Comparison of ENCODE assay signal across 1 cellular context in the genomic region with DNA sequence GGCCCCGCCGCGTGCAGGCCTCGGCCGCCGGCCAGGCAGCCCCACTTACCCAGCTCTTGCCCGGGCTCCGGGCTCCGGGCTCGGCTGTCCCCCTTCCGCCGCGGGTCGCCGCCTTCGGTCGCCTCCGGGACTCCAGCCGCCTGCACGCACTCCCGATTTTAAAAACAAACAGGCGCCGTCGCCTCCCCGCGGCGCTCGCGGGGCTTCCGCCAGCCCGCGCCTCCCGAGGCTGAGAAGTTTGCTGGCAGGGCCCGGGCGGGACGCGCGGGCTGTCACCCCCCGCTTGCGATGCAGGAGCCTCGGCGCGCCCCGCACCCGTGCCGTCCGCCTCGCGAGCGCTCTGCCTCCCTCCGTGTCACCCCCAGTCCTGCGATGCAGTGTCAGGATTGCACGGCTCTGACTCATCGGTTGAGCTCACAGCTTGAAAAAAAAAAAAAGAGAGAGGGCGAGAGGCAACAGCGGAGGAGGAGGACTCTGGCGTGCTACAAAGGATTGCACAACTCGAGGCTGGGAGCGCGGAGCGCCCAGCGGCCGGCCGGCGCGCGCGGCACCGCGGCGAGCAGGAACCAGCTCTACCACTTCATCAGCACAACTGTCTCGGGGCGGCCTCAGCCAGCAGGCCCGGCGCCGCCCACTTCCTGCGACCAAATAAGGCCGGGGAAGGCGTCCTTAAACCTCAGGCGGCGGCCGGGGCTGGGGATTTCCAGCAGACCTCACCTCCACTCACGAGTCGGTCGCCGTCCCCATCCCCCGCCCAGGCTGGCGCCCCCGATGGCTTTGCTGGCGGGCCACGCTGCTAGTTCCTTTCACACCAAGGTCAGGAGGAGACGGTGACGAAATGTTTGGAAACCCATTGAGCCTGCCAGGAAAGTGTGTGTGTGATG.
TF ChIP-seq lines count a peak whose summit lies in the region.

No MANE protein-coding gene starts in this region.

TF ChIP-seq in GM12878, 131 proteins besides CTCF, POLR2A, EP300 and RAD21 (continued from another document and continues in another):
- TF ChIP-seq, protein P1, sequence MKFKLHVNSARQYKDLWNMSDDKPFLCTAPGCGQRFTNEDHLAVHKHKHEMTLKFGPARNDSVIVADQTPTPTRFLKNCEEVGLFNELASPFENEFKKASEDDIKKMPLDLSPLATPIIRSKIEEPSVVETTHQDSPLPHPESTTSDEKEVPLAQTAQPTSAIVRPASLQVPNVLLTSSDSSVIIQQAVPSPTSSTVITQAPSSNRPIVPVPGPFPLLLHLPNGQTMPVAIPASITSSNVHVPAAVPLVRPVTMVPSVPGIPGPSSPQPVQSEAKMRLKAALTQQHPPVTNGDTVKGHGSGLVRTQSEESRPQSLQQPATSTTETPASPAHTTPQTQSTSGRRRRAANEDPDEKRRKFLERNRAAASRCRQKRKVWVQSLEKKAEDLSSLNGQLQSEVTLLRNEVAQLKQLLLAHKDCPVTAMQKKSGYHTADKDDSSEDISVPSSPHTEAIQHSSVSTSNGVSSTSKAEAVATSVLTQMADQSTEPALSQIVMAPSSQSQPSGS (IDR thresholded peaks at IDR 0.05; ENCODE audit: low read length) = no peak
- TF ChIP-seq KLF5 (IDR thresholded peaks at IDR 0.05; ENCODE audit: partially characterized antibody) (peak; percentile 53), STAT1 (conservative IDR thresholded peaks at IDR 0.05) (no peak), POU2F2 (IDR thresholded peaks at IDR 0.05; ENCODE audit: borderline replicate concordance, low read depth, low read length) (peak; percentile 85), SUPT20H (IDR thresholded peaks at IDR 0.05; ENCODE audit: borderline replicate concordance, control insufficient read depth, low read depth, low read length) (no peak), NBN (IDR thresholded peaks at IDR 0.05) (peak; percentile 94; the same call in 1 of the 2 replicates), ZNF622 (IDR thresholded peaks at IDR 0.05) (no peak), RBBP5 (conservative IDR thresholded peaks at IDR 0.05) (no peak), PKNOX1 (IDR thresholded peaks at IDR 0.05) (peak; percentile 47; the same call in 1 of the 2 replicates), MTA3 (IDR thresholded peaks at IDR 0.05; ENCODE audit: borderline replicate concordance, low read length) (no peak), SREBF1 (IDR thresholded peaks at IDR 0.05; ENCODE audit: low read length) (no peak), TARDBP (IDR thresholded peaks at IDR 0.05; ENCODE audit: borderline replicate concordance) (0 out of 2 replicates have a peak, but pooled peaks have one; percentile 31), BACH1 (IDR thresholded peaks at IDR 0.05; ENCODE audit: borderline replicate concordance) (peak; percentile 10; the same call in 1 of the 2 replicates), CBX5 (IDR thresholded peaks at IDR 0.05; ENCODE audit: low read depth) (no peak), PAX8 (IDR thresholded peaks at IDR 0.05) (no peak), ZBED1 (IDR thresholded peaks at IDR 0.05; ENCODE audit: borderline replicate concordance) (no peak), CBX3 (IDR thresholded peaks at IDR 0.05; ENCODE audit: borderline replicate concordance, low read depth) (no peak), STAT3 (IDR thresholded peaks at IDR 0.05; ENCODE audit: low read depth, low read length) (no peak), NFXL1 (IDR thresholded peaks at IDR 0.05; ENCODE audit: borderline replicate concordance) (no peak), CEBPB (IDR thresholded peaks at IDR 0.05; ENCODE audit: borderline replicate concordance in 1 of 2, low read depth in 2 of 2, low read length in 2 of 2) (peak in 1 of 2 experiments; percentile 95; a peak in 2 of 4 replicates), USF2 (IDR thresholded peaks at IDR 0.05; ENCODE audit: borderline replicate concordance, low read depth, low read length) (no peak), POLR2AphosphoS2 (IDR thresholded peaks at IDR 0.05; ENCODE audit: low read depth, low read length) (peak; percentile 90; the same call in 1 of the 2 replicates), BHLHE40 (IDR thresholded peaks at IDR 0.05; ENCODE audit: borderline replicate concordance in 1 of 2, low read depth in 2 of 2, low read length in 1 of 2) (peak; percentile 94 to 96), HSF1 (IDR thresholded peaks at IDR 0.05; ENCODE audit: low read depth, low read length) (no peak), POLR2AphosphoS5 (IDR thresholded peaks at IDR 0.05; ENCODE audit: low read length) (peak; percentile 99), PML (IDR thresholded peaks at IDR 0.05; ENCODE audit: low read length) (no peak), IKZF1 (conservative IDR thresholded peaks at IDR 0.05) (peak; percentile 88), TBL1XR1 (IDR thresholded peaks at IDR 0.05; ENCODE audit: low read depth, low read length) (no peak), MTA2 (IDR thresholded peaks at IDR 0.05; ENCODE audit: low read depth) (no peak; the same call in 1 of the 2 replicates), RUNX3 (IDR thresholded peaks at IDR 0.05; ENCODE audit: low read length) (no peak), CHD4 (IDR thresholded peaks at IDR 0.05) (no peak), KAT2A (conservative IDR thresholded peaks at IDR 0.05; ENCODE audit: control insufficient read depth, low read depth, low read length) (no peak), ZNF384 (IDR thresholded peaks at IDR 0.05; ENCODE audit: borderline replicate concordance, low read depth, low read length) (peak; percentile 63), PAX5 (IDR thresholded peaks at IDR 0.05; ENCODE audit: borderline replicate concordance, low read depth, low read length) (peak; percentile 44; the same call in 1 of the 2 replicates), HDAC6 (IDR thresholded peaks at IDR 0.05; ENCODE audit: unreplicated experiment) (no peak), DPF2 (IDR thresholded peaks at IDR 0.05) (peak; percentile 82; the same call in 1 of the 2 replicates), LARP7 (IDR thresholded peaks at IDR 0.05) (peak; percentile 43), CBFB (IDR thresholded peaks at IDR 0.05; ENCODE audit: low read depth) (peak; percentile 62; the same call in 1 of the 2 replicates), JUNB (IDR thresholded peaks at IDR 0.05) (no peak), SMC3 (IDR thresholded peaks at IDR 0.05; ENCODE audit: borderline replicate concordance, low read length) (no peak), WRNIP1 (IDR thresholded peaks at IDR 0.05; ENCODE audit: borderline replicate concordance, low read depth, low read length) (no peak), TAF1 (IDR thresholded peaks at IDR 0.05; ENCODE audit: borderline replicate concordance, low read depth, low read length) (peak; percentile 96)
- TF ChIP-seq, protein P2, sequence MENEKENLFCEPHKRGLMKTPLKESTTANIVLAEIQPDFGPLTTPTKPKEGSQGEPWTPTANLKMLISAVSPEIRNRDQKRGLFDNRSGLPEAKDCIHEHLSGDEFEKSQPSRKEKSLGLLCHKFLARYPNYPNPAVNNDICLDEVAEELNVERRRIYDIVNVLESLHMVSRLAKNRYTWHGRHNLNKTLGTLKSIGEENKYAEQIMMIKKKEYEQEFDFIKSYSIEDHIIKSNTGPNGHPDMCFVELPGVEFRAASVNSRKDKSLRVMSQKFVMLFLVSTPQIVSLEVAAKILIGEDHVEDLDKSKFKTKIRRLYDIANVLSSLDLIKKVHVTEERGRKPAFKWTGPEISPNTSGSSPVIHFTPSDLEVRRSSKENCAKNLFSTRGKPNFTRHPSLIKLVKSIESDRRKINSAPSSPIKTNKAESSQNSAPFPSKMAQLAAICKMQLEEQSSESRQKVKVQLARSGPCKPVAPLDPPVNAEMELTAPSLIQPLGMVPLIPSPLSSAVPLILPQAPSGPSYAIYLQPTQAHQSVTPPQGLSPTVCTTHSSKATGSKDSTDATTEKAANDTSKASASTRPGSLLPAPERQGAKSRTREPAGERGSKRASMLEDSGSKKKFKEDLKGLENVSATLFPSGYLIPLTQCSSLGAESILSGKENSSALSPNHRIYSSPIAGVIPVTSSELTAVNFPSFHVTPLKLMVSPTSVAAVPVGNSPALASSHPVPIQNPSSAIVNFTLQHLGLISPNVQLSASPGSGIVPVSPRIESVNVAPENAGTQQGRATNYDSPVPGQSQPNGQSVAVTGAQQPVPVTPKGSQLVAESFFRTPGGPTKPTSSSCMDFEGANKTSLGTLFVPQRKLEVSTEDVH (IDR thresholded peaks at IDR 0.05; ENCODE audit: low read depth, partially characterized antibody) = peak; percentile 43
- TF ChIP-seq, protein P3, sequence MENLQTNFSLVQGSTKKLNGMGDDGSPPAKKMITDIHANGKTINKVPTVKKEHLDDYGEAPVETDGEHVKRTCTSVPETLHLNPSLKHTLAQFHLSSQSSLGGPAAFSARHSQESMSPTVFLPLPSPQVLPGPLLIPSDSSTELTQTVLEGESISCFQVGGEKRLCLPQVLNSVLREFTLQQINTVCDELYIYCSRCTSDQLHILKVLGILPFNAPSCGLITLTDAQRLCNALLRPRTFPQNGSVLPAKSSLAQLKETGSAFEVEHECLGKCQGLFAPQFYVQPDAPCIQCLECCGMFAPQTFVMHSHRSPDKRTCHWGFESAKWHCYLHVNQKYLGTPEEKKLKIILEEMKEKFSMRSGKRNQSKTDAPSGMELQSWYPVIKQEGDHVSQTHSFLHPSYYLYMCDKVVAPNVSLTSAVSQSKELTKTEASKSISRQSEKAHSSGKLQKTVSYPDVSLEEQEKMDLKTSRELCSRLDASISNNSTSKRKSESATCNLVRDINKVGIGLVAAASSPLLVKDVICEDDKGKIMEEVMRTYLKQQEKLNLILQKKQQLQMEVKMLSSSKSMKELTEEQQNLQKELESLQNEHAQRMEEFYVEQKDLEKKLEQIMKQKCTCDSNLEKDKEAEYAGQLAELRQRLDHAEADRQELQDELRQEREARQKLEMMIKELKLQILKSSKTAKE (IDR thresholded peaks at IDR 0.05; ENCODE audit: low read depth, poor library complexity, severe bottlenecking) = peak; percentile 82
- TF ChIP-seq, protein P4, sequence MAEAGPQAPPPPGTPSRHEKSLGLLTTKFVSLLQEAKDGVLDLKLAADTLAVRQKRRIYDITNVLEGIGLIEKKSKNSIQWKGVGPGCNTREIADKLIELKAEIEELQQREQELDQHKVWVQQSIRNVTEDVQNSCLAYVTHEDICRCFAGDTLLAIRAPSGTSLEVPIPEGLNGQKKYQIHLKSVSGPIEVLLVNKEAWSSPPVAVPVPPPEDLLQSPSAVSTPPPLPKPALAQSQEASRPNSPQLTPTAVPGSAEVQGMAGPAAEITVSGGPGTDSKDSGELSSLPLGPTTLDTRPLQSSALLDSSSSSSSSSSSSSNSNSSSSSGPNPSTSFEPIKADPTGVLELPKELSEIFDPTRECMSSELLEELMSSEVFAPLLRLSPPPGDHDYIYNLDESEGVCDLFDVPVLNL (IDR thresholded peaks at IDR 0.05; ENCODE audit: low read depth, low read length) = no peak
- TF ChIP-seq, protein P5, sequence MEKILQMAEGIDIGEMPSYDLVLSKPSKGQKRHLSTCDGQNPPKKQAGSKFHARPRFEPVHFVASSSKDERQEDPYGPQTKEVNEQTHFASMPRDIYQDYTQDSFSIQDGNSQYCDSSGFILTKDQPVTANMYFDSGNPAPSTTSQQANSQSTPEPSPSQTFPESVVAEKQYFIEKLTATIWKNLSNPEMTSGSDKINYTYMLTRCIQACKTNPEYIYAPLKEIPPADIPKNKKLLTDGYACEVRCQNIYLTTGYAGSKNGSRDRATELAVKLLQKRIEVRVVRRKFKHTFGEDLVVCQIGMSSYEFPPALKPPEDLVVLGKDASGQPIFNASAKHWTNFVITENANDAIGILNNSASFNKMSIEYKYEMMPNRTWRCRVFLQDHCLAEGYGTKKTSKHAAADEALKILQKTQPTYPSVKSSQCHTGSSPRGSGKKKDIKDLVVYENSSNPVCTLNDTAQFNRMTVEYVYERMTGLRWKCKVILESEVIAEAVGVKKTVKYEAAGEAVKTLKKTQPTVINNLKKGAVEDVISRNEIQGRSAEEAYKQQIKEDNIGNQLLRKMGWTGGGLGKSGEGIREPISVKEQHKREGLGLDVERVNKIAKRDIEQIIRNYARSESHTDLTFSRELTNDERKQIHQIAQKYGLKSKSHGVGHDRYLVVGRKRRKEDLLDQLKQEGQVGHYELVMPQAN (conservative IDR thresholded peaks at IDR 0.05) = peak; percentile 85
- TF ChIP-seq, protein P6, sequence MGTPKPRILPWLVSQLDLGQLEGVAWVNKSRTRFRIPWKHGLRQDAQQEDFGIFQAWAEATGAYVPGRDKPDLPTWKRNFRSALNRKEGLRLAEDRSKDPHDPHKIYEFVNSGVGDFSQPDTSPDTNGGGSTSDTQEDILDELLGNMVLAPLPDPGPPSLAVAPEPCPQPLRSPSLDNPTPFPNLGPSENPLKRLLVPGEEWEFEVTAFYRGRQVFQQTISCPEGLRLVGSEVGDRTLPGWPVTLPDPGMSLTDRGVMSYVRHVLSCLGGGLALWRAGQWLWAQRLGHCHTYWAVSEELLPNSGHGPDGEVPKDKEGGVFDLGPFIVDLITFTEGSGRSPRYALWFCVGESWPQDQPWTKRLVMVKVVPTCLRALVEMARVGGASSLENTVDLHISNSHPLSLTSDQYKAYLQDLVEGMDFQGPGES (IDR thresholded peaks at IDR 0.05) = no peak
